13 cellular contexts compared by ENCODE assay signal in the genomic region with DNA sequence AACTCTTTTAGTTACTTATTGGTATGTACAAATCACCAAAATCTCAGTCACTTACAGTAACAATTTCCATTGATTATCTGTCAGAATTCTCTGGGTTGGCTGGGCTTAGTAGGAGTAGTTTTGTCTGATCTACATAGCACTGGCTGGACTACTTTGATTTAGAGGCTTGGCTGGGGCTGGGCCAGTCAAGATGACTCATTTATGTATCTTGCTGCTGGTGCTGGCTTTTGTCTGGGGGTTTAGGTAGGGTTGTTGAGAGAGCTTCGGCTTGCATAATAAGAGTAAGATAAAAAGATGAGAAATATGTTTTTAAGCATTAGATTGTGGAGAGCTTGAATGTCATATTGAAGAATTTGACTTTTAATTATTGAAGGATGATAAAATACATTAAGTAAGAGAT.
DNase-seq lines count a peak whose midpoint lies in the region; ATAC-seq, FAIRE-seq and TF ChIP-seq lines count a peak whose summit lies in the region.
"Had no signal": no experiment of that assay in that cellular context is flagged by ENCODE, and none has a peak within 500 bp of the region (broad histone marks: within the 10 kb centered on the region; RNA-seq: fewer than 3 reads in every experiment).

No MANE protein-coding gene starts in this region.

- BruUV-seq in A673 (replicated peaks; lab: Mats Ljungman, UMichigan): no TSS peak

- no peaks in the 10 kb centered on the region for H3K79me2 ChIP-seq in osteoblast (ENCODE audit: insufficient read depth, low read length)
- H3K79me2 ChIP-seq: parathyroid adenoma had no signal

- POLR2A ChIA-PET in A673 (lab: Charles Lee; ENCODE audit: low non-redundant PET): no interaction called here

- intact Hi-C loops in A673 (cut with micrococcal nuclease; ENCODE audit: unreplicated experiment) (no loop called here), body of pancreas (cut with DNase I) (no loop called here), psoas muscle (cut with DNase I) (no loop called here), sciatic nerve (cut with DNase I) (no loop called here)

- H3K27me3 ChIP-seq in A673 (replicated peaks; ENCODE audit: insufficient read depth, low read depth, low read length, poor library complexity) (no peaks in the 10 kb centered on the region), body of pancreas (no peaks in the 10 kb centered on the region), psoas muscle (ENCODE audit: insufficient read depth in 3 of 3, low read length in 2 of 3) (no peaks in the 10 kb centered on the region), osteoblast (ENCODE audit: insufficient read depth, low read length) (no peaks in the 10 kb centered on the region)
- H3K27me3 ChIP-seq: upper lobe of left lung had no signal

- H3K27ac ChIP-seq in A673 (ENCODE audit: low read depth, low read length, poor library complexity, severe bottlenecking): no peak overlapping the region
- H3K27ac ChIP-seq in body of pancreas: no peak overlapping the region
- H3K27ac ChIP-seq in psoas muscle: no peak overlapping the region
- no peak overlapping the region for H3K27ac ChIP-seq in osteoblast (ENCODE audit: low read depth, low read length)
- H3K27ac ChIP-seq: KMS-11, parathyroid adenoma, upper lobe of left lung had no signal

- H3K36me3 ChIP-seq in A673 (ENCODE audit: insufficient read depth, low read length, poor library complexity, severe bottlenecking) (no peaks in the 10 kb centered on the region), body of pancreas (replicated peaks in 1 of 2; ENCODE audit: insufficient read depth in 1 of 2, low read depth in 2 of 2) (no peaks in the 10 kb centered on the region), psoas muscle (ENCODE audit: insufficient read depth in 1 of 2, low read depth in 1 of 2) (no peaks in the 10 kb centered on the region), osteoblast (ENCODE audit: insufficient read depth, low read length) (no peaks in the 10 kb centered on the region)
- H3K36me3 ChIP-seq: upper lobe of left lung had no signal

- peak; percentile 53 for FAIRE-seq in islet of Langerhans (lab: Jason Lieb, UNC)

- no peak overlapping the region for H3K4me3 ChIP-seq in A673 (ENCODE audit: low read depth, low read length, poor library complexity, severe bottlenecking)
- no peak overlapping the region for H3K4me3 ChIP-seq in body of pancreas
- no peak overlapping the region for H3K4me3 ChIP-seq in psoas muscle
- H3K4me3 ChIP-seq in osteoblast (ENCODE audit: insufficient read depth, low read length): no peak overlapping the region
- H3K4me3 ChIP-seq: upper lobe of left lung had no signal

- H3K4me1 ChIP-seq in A673 (ENCODE audit: insufficient read depth, low read length, poor library complexity, severe bottlenecking): no peaks in the 10 kb centered on the region
- H3K4me1 ChIP-seq in body of pancreas: no peaks in the 10 kb centered on the region
- no peaks in the 10 kb centered on the region for H3K4me1 ChIP-seq in psoas muscle
- H3K4me1 ChIP-seq in osteoblast (ENCODE audit: insufficient read depth, low read length): no peaks in the 10 kb centered on the region
- H3K4me1 ChIP-seq: parathyroid adenoma, upper lobe of left lung had no signal

- no peak overlapping the region for H3K4me2 ChIP-seq in osteoblast (ENCODE audit: insufficient read depth, low read length)
- H3K4me2 ChIP-seq: KMS-11 had no signal

- no peaks in the 10 kb centered on the region for H3K9me3 ChIP-seq in A673 (ENCODE audit: low read depth, low read length, poor library complexity, severe bottlenecking)
- no peaks in the 10 kb centered on the region for H3K9me3 ChIP-seq in body of pancreas
- H3K9me3 ChIP-seq in psoas muscle: no peaks in the 10 kb centered on the region
- H3K9me3 ChIP-seq in osteoblast (ENCODE audit: low read depth, low read length): no peaks in the 10 kb centered on the region
- H3K9me3 ChIP-seq: upper lobe of left lung had no signal

- 8 to 39% methylated on average over 1 of the region's 1 CpG for WGBS in body of pancreas, 2 donors
- WGBS in psoas muscle, 3 donors: 60 to 84% (median 77%) methylated on average over 1 of the region's 1 CpG

- no peak for TF ChIP-seq POLR2A in body of pancreas (IDR thresholded peaks at IDR 0.05)

- peak; percentile 3 for DNase-seq in A673 (ENCODE audit: low spot score)
- peak; percentile 54 for DNase-seq in HPDE6-E6E7 (ENCODE audit: extremely low spot score)
- peak in 3 of 4 donors; percentile 25 to 38 (median 37) for DNase-seq in body of pancreas
- DNase-seq in psoas muscle: no peak
- no peak for DNase-seq in osteoblast (ENCODE audit: insufficient read length, low spot score, missing footprints)
- DNase-seq in sciatic nerve (ENCODE audit: low spot score): no peak
- DNase-seq: activated naive CD4-positive, alpha-beta T cell treated with anti-CD3 and anti-CD28 coated beads, Interleukin-2, amount 10 ng/mL, durations not matched to agents 7 days and 5 days; NCI-H748 treated with DMSO at 0.1 percent for 48 hours; upper lobe of left lung had no signal

- TF ChIP-seq CTCF in A673 (conservative IDR thresholded peaks at IDR 0.05; ENCODE audit: low read depth, low read length): no peak
- no peak for TF ChIP-seq CTCF in body of pancreas (IDR thresholded peaks at IDR 0.05)
- TF ChIP-seq CTCF in psoas muscle (IDR thresholded peaks at IDR 0.05): no peak
- no peak for TF ChIP-seq CTCF in osteoblast (IDR thresholded peaks at IDR 0.05; ENCODE audit: extremely low read depth, low read depth, low read length)

- ATAC-seq in body of pancreas: peak; percentile 42
- ATAC-seq in psoas muscle: no peak
- no peak for ATAC-seq in GM21576 (IDR thresholded peaks at IDR 0.05; ENCODE audit: unreplicated experiment)
- ATAC-seq in sciatic nerve: no peak

- H2AFZ ChIP-seq in osteoblast (ENCODE audit: low read length): no peak overlapping the region
- H2AFZ ChIP-seq: parathyroid adenoma had no signal

- H4K20me1 ChIP-seq in osteoblast (ENCODE audit: insufficient read depth, low read length): no peaks in the 10 kb centered on the region

- CTCF ChIA-PET in A673 (lab: Charles Lee): no interaction called here

Comparison
In these comparisons a context has a peak if more than half of its experiments do, and no peak if none do; other contexts are left out.
1. DNase-seq: peak in A673 (single experiment), HPDE6-E6E7 (single experiment) and body of pancreas (3 of 4); none in psoas muscle (0 of 2), osteoblast (single experiment) and sciatic nerve (single experiment).